18 cellular contexts compared by ENCODE assay signal in genomic region chr1:211613951-211614350, GRCh38. TPM values are rescaled to one million over a fixed set of nuclear protein-coding genes. Genes with fewer than 3 reads are reported as not detected.
DNase-seq lines count a peak whose midpoint lies in the region; FAIRE-seq and TF ChIP-seq lines count a peak whose summit lies in the region.
"Had no signal": no experiment of that assay in that cellular context is flagged by ENCODE, and none has a peak within 500 bp of the region (broad histone marks: within the 10 kb centered on the region; RNA-seq: fewer than 3 reads in every experiment).

No MANE protein-coding gene starts in this region.

- 91 to 94% methylated on average over 5 of the region's 5 CpGs for WGBS in thyroid gland, 2 donors

- peaks cover 43% of the 10 kb centered on the region for H3K4me1 Mint-ChIP-seq in HFFc6 (ENCODE audit: low read depth)
- peaks cover 11% of the 10 kb centered on the region for H3K4me1 Mint-ChIP-seq in astrocyte (ENCODE audit: low read depth, unreplicated experiment)
- H3K4me1 Mint-ChIP-seq in nephron progenitor cell, result peaks cover 43% of the 10 kb centered on the region
- H3K4me1 Mint-ChIP-seq: T-cell had no signal

- POLR2A ChIA-PET in AG04450 (lab: Yijun Ruan, JAX), result interaction anchor here (1.1 kb wide), 1 partner anchor 11 kb away, joined by 4 read pairs; no protein-coding TSS in a partner anchor

- H3K4me3 Mint-ChIP-seq in HFFc6 (no peak overlapping the region), astrocyte (ENCODE audit: unreplicated experiment) (no peak overlapping the region), nephron progenitor cell (no peak overlapping the region)
- H3K4me3 Mint-ChIP-seq: activated naive CD8-positive, alpha-beta T cell treated with anti-CD3 and anti-CD28 coated beads, Interleukin-2, amount 50 U/mL, for 24 hours; effector memory CD8-positive, alpha-beta T cell; T-cell had no signal

- no peak overlapping the region for H2AFZ ChIP-seq in astrocyte (ENCODE audit: low read depth, low read length)

- H3K4me2 ChIP-seq in astrocyte (ENCODE audit: low read length), result no peak overlapping the region

- TF ChIP-seq POLR2A in thyroid gland (IDR thresholded peaks at IDR 0.05), result no peak

- intact Hi-C loops in thyroid gland (cut with DNase I), result no loop called here

- no peak for DNase-seq in AG04450 (ENCODE audit: low read depth, low spot score)
- DNase-seq in HFFc6, result no peak
- DNase-seq in astrocyte (ENCODE audit: low read depth), result no peak
- no peak for DNase-seq in nephron progenitor cell
- DNase-seq in thyroid gland, result no peak
- no peak for DNase-seq in activated CD8-positive, alpha-beta memory T cell treated with anti-CD3 and anti-CD28 coated beads, Interleukin-2, amount 50 U/mL, for 48 hours
- DNase-seq in NCI-H82 treated with DMSO at 0.1 percent for 48 hours (lab: John Stamatoyannopoulos, UW; ENCODE audit: unreplicated experiment), result no peak
- no peak for DNase-seq in HAP-1 (ENCODE audit: low spot score in 2 of 2)
- DNase-seq: activated CD4-positive, CD25-positive, alpha-beta regulatory T cell; activated naive CD8-positive, alpha-beta T cell treated with anti-CD3 and anti-CD28 coated beads, Interleukin-2, amount 50 U/mL, for 24 hours; effector memory CD8-positive, alpha-beta T cell; NCI-H146; NCI-H2227 treated with DMSO at 0.1 percent for 48 hours; stimulated activated CD4-positive, alpha-beta T cell treated with anti-CD3 and anti-CD28 coated beads, Interleukin-1b, Interleukin-23, amount 100 ng/mL, for 48 hours had no signal

- H3K27ac Mint-ChIP-seq in HFFc6 (peak overlapping the region; percentile 100), astrocyte (ENCODE audit: unreplicated experiment) (peak overlapping the region; percentile 58), nephron progenitor cell (peak overlapping the region; percentile 82)
- H3K27ac Mint-ChIP-seq: activated naive CD8-positive, alpha-beta T cell treated with anti-CD3 and anti-CD28 coated beads, Interleukin-2, amount 50 U/mL, for 24 hours; activated T-helper 2 cell treated with anti-CD3 and anti-CD28 coated beads, Interferon-gamma antibody, Interleukin-2, Interleukin-4, amounts not matched to agents 10 μg/mL and 5 μg/mL and 100 μg/mL, durations not matched to agents 14 hours and 24 hours and 36 hours; T-cell had no signal

- H3K36me3 ChIP-seq in astrocyte (ENCODE audit: insufficient read depth, low read length) (no peaks in the 10 kb centered on the region), thyroid gland (no peaks in the 10 kb centered on the region), HAP-1 (replicated peaks) (no peaks in the 10 kb centered on the region)

- TF ChIP-seq CTCF in AG04450 (IDR thresholded peaks at IDR 0.05; ENCODE audit: low read depth, low read length), result no peak
- no peak for TF ChIP-seq CTCF in HFFc6 (IDR thresholded peaks at IDR 0.05)
- no peak for TF ChIP-seq CTCF in astrocyte (IDR thresholded peaks at IDR 0.05; ENCODE audit: insufficient read depth, low read depth, low read length)
- no peak for TF ChIP-seq CTCF in nephron progenitor cell (IDR thresholded peaks at IDR 0.05)
- no peak for TF ChIP-seq CTCF in thyroid gland (IDR thresholded peaks at IDR 0.05)

- no peaks in the 10 kb centered on the region for H3K79me2 ChIP-seq in astrocyte (ENCODE audit: insufficient read depth, low read length)

- H3K9me3 ChIP-seq in AG04450 (ENCODE audit: control insufficient read depth, insufficient read depth, low read length) (no peaks in the 10 kb centered on the region), astrocyte (ENCODE audit: insufficient read depth, low read depth, low read length) (no peaks in the 10 kb centered on the region), thyroid gland (no peaks in the 10 kb centered on the region), HAP-1 (no peaks in the 10 kb centered on the region)
- H3K9me3 ChIP-seq: mucosa of descending colon had no signal

- H3K4me3 ChIP-seq in AG04450 (ENCODE audit: low read depth, low read length) (no peak overlapping the region), astrocyte (ENCODE audit: insufficient read depth, low read depth, low read length) (no peak overlapping the region), thyroid gland (replicated peaks in 1 of 3) (no peak overlapping the region), HAP-1 (no peak overlapping the region)
- H3K4me3 ChIP-seq: mucosa of descending colon had no signal

- in situ Hi-C loops in HAP-1 (cut with MboI; ENCODE audit: low sequenced_read_pairs), result no loop called here

- peaks cover 11% of the 10 kb centered on the region for H3K4me1 ChIP-seq in astrocyte (ENCODE audit: insufficient read depth, low read length)
- H3K4me1 ChIP-seq in thyroid gland, result peaks cover 13 to 18% of the 10 kb centered on the region in 2 donors
- no peaks in the 10 kb centered on the region for H3K4me1 ChIP-seq in HAP-1

- no peaks in the 10 kb centered on the region for H4K20me1 ChIP-seq in astrocyte (ENCODE audit: insufficient read depth, low read length)

- H3K9me3 Mint-ChIP-seq in HFFc6, result peaks cover 4% of the 10 kb centered on the region; the same call in 1 of the 2 replicates
- H3K9me3 Mint-ChIP-seq in astrocyte (ENCODE audit: unreplicated experiment), result no peaks in the 10 kb centered on the region
- H3K9me3 Mint-ChIP-seq in nephron progenitor cell, result no peaks in the 10 kb centered on the region
- H3K9me3 Mint-ChIP-seq: activated naive CD8-positive, alpha-beta T cell treated with anti-CD3 and anti-CD28 coated beads, Interleukin-2, amount 50 U/mL, for 24 hours; activated T-helper 2 cell treated with anti-CD3 and anti-CD28 coated beads, Interferon-gamma antibody, Interleukin-2, Interleukin-4, amounts not matched to agents 10 μg/mL and 5 μg/mL and 100 μg/mL, durations not matched to agents 14 hours and 24 hours and 36 hours; effector memory CD8-positive, alpha-beta T cell; T-cell had no signal

- FAIRE-seq in astrocyte (lab: Jason Lieb, UNC), result no peak
- FAIRE-seq: D721Med had no signal

- CTCF ChIA-PET in AG04450 (lab: Charles Lee), result interaction anchor here (0.5 kb wide), 1 partner anchor 40 kb away, joined by 3 read pairs; no protein-coding TSS in a partner anchor

- peaks cover 5% of the 10 kb centered on the region for H3K36me3 Mint-ChIP-seq in HFFc6 (ENCODE audit: low read depth)
- no peaks in the 10 kb centered on the region for H3K36me3 Mint-ChIP-seq in astrocyte (ENCODE audit: low read depth, unreplicated experiment)
- H3K36me3 Mint-ChIP-seq in nephron progenitor cell (ENCODE audit: low read depth), result no peaks in the 10 kb centered on the region
- H3K36me3 Mint-ChIP-seq: T-cell had no signal

- no peak overlapping the region for H3K9ac ChIP-seq in astrocyte (ENCODE audit: low read length)

- H3K27me3 ChIP-seq in AG04450 (ENCODE audit: control insufficient read depth, insufficient read depth, low read length) (no peaks in the 10 kb centered on the region), astrocyte (ENCODE audit: insufficient read depth, low read length) (no peaks in the 10 kb centered on the region), thyroid gland (no peaks in the 10 kb centered on the region), HAP-1 (ENCODE audit: low read depth) (no peaks in the 10 kb centered on the region)

- no peaks in the 10 kb centered on the region for H3K27me3 Mint-ChIP-seq in HFFc6 (ENCODE audit: insufficient read depth)
- peaks cover 4% of the 10 kb centered on the region for H3K27me3 Mint-ChIP-seq in astrocyte (ENCODE audit: low read depth, unreplicated experiment)
- H3K27me3 Mint-ChIP-seq in nephron progenitor cell (ENCODE audit: low read depth, poor library complexity), result peaks cover 21% of the 10 kb centered on the region
- H3K27me3 Mint-ChIP-seq: activated naive CD8-positive, alpha-beta T cell treated with anti-CD3 and anti-CD28 coated beads, Interleukin-2, amount 50 U/mL, for 24 hours; effector memory CD8-positive, alpha-beta T cell; T-cell had no signal

- peak overlapping the region; percentile 47 for H3K27ac ChIP-seq in AG04450 (ENCODE audit: low read depth, low read length)
- no peak overlapping the region for H3K27ac ChIP-seq in astrocyte (ENCODE audit: low read depth, low read length)
- no peak overlapping the region for H3K27ac ChIP-seq in thyroid gland

RNA-seq across cellular contexts. Expression of gene SLC30A1, which starts 35.0 kb away (rescaled TPM):
- 11.1 and 12.8 TPM in 2 replicates for polyA plus RNA-seq in AG04450 (2011; rRNA removed)
- 11.7 and 20.9 TPM in 2 replicates for polyA minus RNA-seq in AG04450 (2011; rRNA and poly(A)+ RNA removed)
- total RNA-seq in HFFc6 (2021; fragmentation: NEBNext Ultra II Directional; extraction: Animal tissue kit (Norgen Biotek cat#: 25700)), result 10 to 100 TPM; 23.6 to 27.5 (median 25.7) TPM
- total RNA-seq in astrocyte, result 34.9 and 35.0 TPM in 2 replicates
- 10 to 100 TPM; 22.7 to 36.0 (median 32.4) TPM for total RNA-seq in thyroid gland
